8 cellular contexts compared by ENCODE assay signal in the genomic region with DNA sequence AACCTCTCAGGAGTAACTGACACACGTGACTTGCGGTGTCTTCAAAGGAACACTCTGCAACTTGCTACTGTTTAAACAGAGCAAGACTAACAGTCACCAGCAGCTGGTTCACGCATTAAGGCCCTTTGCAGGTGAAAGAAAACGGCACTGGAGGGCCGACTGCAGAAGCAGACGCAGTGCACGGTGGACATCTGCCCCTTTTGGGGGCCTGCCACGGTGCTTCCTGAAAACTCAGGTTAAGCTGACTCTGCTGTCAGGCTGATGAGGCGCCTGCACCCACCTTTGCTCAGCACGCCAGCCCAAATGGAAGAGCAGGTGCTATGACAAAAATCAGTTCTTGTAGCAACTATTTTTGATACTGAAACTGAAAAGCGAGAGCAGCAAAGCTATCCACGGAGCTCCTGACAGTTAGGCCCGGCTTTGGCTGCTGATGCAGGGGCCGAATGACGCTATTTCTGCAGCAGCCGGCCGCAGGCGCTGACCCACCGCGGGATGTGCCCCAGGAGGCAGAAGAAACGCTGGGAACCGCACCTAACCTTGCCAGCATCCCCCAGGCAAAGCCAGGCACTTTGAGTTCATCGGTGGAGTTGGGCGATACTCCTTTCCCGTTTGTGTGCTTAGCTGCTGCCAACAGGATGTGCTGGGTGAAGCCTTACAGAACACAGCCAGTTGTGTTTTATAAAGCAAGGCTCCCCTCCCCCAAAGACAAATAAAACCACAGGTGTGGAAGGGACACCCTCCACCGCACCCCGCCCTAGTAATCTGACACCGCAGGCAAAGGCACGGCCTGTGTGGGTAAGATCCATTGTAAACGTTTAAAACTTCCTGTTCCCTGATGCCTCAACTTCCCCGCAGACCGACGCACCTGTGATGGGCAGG. TPM values are rescaled to one million over a fixed set of nuclear protein-coding genes. Genes with fewer than 3 reads are reported as not detected.
DNase-seq lines count a peak whose midpoint lies in the region; ATAC-seq lines count a peak whose summit lies in the region.

No MANE protein-coding gene starts in this region.

- DNase-seq in CD1c-positive myeloid dendritic cell (ENCODE audit: extremely low spot score) (peak; percentile 20), GM19240 (ENCODE audit: insufficient read length, low spot score) (peak; percentile 83), NCI-H524 treated with DMSO at 0.1 percent for 48 hours (lab: John Stamatoyannopoulos, UW) (peak; percentile 34), islet precursor cell (peak; percentile 48), cerebellar nuclear complex (lab: John Stamatoyannopoulos, UW) (no peak)
- peak; percentile 56 for DNase-seq in activated T-helper 1 cell treated with anti-CD3 and anti-CD28 coated beads, Interleukin-12 subunit alpha, Interleukin-12 subunit beta, Interleukin-2, Interleukin-4 antibody, amounts not matched to agents 30 ng/mL and 10 ng/mL and 1 ng/mL, durations not matched to agents 14 hours and 24 hours and 36 hours (ENCODE audit: low spot score)
- peak; percentile 42 for DNase-seq in stimulated activated naive CD4-positive, alpha-beta T cell treated with Interleukin-2 at 50 U/mL for 16 hours (lab: John Stamatoyannopoulos, UW)

- peak overlapping the region; percentile 53 for H3K4me3 Mint-ChIP-seq in activated T-helper 1 cell treated with anti-CD3 and anti-CD28 coated beads, Interleukin-12 subunit alpha, Interleukin-12 subunit beta, Interleukin-2, Interleukin-4 antibody, amounts not matched to agents 30 ng/mL and 10 ng/mL and 1 ng/mL, durations not matched to agents 14 hours and 24 hours and 36 hours

- H3K9me3 Mint-ChIP-seq in activated T-helper 1 cell treated with anti-CD3 and anti-CD28 coated beads, Interleukin-12 subunit alpha, Interleukin-12 subunit beta, Interleukin-2, Interleukin-4 antibody, amounts not matched to agents 30 ng/mL and 10 ng/mL and 1 ng/mL, durations not matched to agents 14 hours and 24 hours and 36 hours: peaks cover 4% of the 10 kb centered on the region

- intact Hi-C loops in activated T-helper 1 cell treated with anti-CD3 and anti-CD28 coated beads, Interleukin-12 subunit alpha, Interleukin-12 subunit beta, Interleukin-2, Interleukin-4 antibody, amounts not matched to agents 30 ng/mL and 10 ng/mL and 1 ng/mL, durations not matched to agents 14 hours and 24 hours and 36 hours (cut with micrococcal nuclease): loop anchor here (1.0 kb wide), 2 partner anchors 21 to 29 kb away; partner anchors contain the start of genes CLPTM1L and TERT

- H3K27me3 Mint-ChIP-seq in activated T-helper 1 cell treated with anti-CD3 and anti-CD28 coated beads, Interleukin-12 subunit alpha, Interleukin-12 subunit beta, Interleukin-2, Interleukin-4 antibody, amounts not matched to agents 30 ng/mL and 10 ng/mL and 1 ng/mL, durations not matched to agents 14 hours and 24 hours and 36 hours (ENCODE audit: insufficient read depth): no peaks in the 10 kb centered on the region

- peaks cover 60% of the 10 kb centered on the region for H3K4me1 Mint-ChIP-seq in activated T-helper 1 cell treated with anti-CD3 and anti-CD28 coated beads, Interleukin-12 subunit alpha, Interleukin-12 subunit beta, Interleukin-2, Interleukin-4 antibody, amounts not matched to agents 30 ng/mL and 10 ng/mL and 1 ng/mL, durations not matched to agents 14 hours and 24 hours and 36 hours (ENCODE audit: low read depth)

- ATAC-seq in HG03280 (IDR thresholded peaks at IDR 0.05; ENCODE audit: unreplicated experiment): peak; percentile 59

- peaks cover 26% of the 10 kb centered on the region for H3K36me3 Mint-ChIP-seq in activated T-helper 1 cell treated with anti-CD3 and anti-CD28 coated beads, Interleukin-12 subunit alpha, Interleukin-12 subunit beta, Interleukin-2, Interleukin-4 antibody, amounts not matched to agents 30 ng/mL and 10 ng/mL and 1 ng/mL, durations not matched to agents 14 hours and 24 hours and 36 hours (ENCODE audit: low read depth)

- peak overlapping the region; percentile 78 for H3K27ac Mint-ChIP-seq in activated T-helper 1 cell treated with anti-CD3 and anti-CD28 coated beads, Interleukin-12 subunit alpha, Interleukin-12 subunit beta, Interleukin-2, Interleukin-4 antibody, amounts not matched to agents 30 ng/mL and 10 ng/mL and 1 ng/mL, durations not matched to agents 14 hours and 24 hours and 36 hours

RNA-seq across cellular contexts. Expression of gene TERT, which starts 21.1 kb away (rescaled TPM):
- total RNA-seq in activated T-helper 1 cell treated with anti-CD3 and anti-CD28 coated beads, Interleukin-12 subunit alpha, Interleukin-12 subunit beta, Interleukin-2, Interleukin-4 antibody, amounts not matched to agents 30 ng/mL and 10 ng/mL and 1 ng/mL, durations not matched to agents 14 hours and 24 hours and 36 hours: 12.3 and 12.5 TPM in 2 replicates

RNA-seq across cellular contexts. Expression of gene CLPTM1L, which starts 29.0 kb away (rescaled TPM):
- 132 and 133 TPM in 2 replicates for total RNA-seq in activated T-helper 1 cell treated with anti-CD3 and anti-CD28 coated beads, Interleukin-12 subunit alpha, Interleukin-12 subunit beta, Interleukin-2, Interleukin-4 antibody, amounts not matched to agents 30 ng/mL and 10 ng/mL and 1 ng/mL, durations not matched to agents 14 hours and 24 hours and 36 hours

Comparison
In these comparisons a context has a peak if more than half of its experiments do, and no peak if none do; other contexts are left out.
1. DNase-seq: peak in CD1c-positive myeloid dendritic cell (single experiment), GM19240 (single experiment), NCI-H524 treated with DMSO at 0.1 percent for 48 hours (single experiment), activated T-helper 1 cell treated with anti-CD3 and anti-CD28 coated beads, Interleukin-12 subunit alpha, Interleukin-12 subunit beta, Interleukin-2, Interleukin-4 antibody, amounts not matched to agents 30 ng/mL and 10 ng/mL and 1 ng/mL, durations not matched to agents 14 hours and 24 hours and 36 hours (single experiment), islet precursor cell (single experiment) and stimulated activated naive CD4-positive, alpha-beta T cell treated with Interleukin-2 at 50 U/mL for 16 hours (single experiment); none in cerebellar nuclear complex (0 of 2).